13 cellular contexts compared by ENCODE assay signal in the genomic region with DNA sequence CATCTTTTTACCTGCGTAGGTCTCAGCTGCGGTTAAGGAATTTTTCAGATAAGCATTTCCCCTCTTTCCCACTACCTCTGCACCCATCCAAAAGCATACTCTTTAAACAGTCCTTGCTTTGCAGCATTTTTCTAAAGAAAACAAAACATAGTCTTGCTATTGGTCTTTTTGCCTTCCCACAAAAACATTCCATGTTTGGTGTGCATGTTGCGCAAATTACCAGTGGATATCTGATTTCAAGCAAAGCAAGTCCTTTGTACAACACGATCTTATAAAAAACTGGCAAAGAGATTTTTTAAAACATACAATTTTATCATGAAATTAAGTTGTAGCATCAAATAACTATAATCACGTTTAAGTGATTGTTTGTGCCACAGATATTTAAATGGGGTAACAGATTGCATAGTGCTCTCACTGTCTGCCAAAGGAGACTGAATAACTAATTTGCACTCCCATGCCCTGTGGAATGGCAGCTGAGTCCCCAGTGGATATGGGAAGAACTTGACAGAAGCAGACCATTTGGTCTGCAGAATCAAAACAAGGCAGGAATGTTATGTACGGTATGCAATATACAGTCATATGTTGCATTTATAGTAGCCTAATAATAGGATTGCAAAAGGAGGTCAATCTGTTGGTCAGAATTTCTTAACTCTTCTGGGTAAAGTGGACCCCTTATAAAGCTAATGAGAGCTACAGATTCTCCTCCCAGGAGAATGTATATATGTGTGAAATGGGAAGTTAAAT.
DNase-seq lines count a peak whose midpoint lies in the region; ATAC-seq and TF ChIP-seq lines count a peak whose summit lies in the region.
"Had no signal": no experiment of that assay in that cellular context is flagged by ENCODE, and none has a peak within 500 bp of the region (broad histone marks: within the 10 kb centered on the region; RNA-seq: fewer than 3 reads in every experiment).

No MANE protein-coding gene starts in this region.

- no peaks in the 10 kb centered on the region for H3K79me1 ChIP-seq in IMR-90 (ENCODE audit: low read depth in 1 of 2, low read length in 2 of 2)

- peaks cover 7% of the 10 kb centered on the region for H3K27me3 ChIP-seq in IMR-90 (ENCODE audit: control insufficient read depth, insufficient read depth, low read length)
- no peaks in the 10 kb centered on the region for H3K27me3 ChIP-seq in adrenal gland
- H3K27me3 ChIP-seq: stomach had no signal

- H3K56ac ChIP-seq in IMR-90 (ENCODE audit: extremely low read depth, insufficient read depth, low read length), result no peak overlapping the region

- H2BK5ac ChIP-seq in IMR-90 (ENCODE audit: low read depth, low read length, poor library complexity, severe bottlenecking), result no peak overlapping the region

- DNase-seq in IMR-90 (peak; percentile 8), brain pericyte (ENCODE audit: low read depth, low spot score) (peak; percentile 54), left ventricle myocardium superior (no peak), skeletal muscle cell (ENCODE audit: low read depth) (peak; percentile 95), adrenal gland (no peak)
- DNase-seq in activated T-cell treated with anti-CD3 and anti-CD28 coated beads, Interleukin-2, amount 50 U/mL, for 1 hour, result no peak
- DNase-seq: H9, NCI-H1092 treated with DMSO at 0.1 percent for 48 hours, stomach had no signal

- dilution Hi-C loops in IMR-90 (cut with HindIII; ENCODE audit: low sequenced_read_pairs, unreplicated experiment), result no loop called here

- CTCF ChIA-PET in IMR-90 (lab: Yijun Ruan, JAX), result no interaction called here

- H3K4me1 ChIP-seq in IMR-90 (ENCODE audit: control insufficient read depth, insufficient read depth, low read length) (peaks cover 3% of the 10 kb centered on the region; the same call in 1 of the 2 replicates), adrenal gland (replicated peaks in 1 of 2) (no peaks in the 10 kb centered on the region)

- BruUV-seq in IMR-90 (replicated peaks; lab: Mats Ljungman, UMichigan), result no TSS peak

- peak overlapping the region; percentile 55; the same call in 1 of the 2 replicates for H3K4me2 ChIP-seq in IMR-90 (ENCODE audit: low read depth, low read length)

- no peak overlapping the region for H3K4ac ChIP-seq in IMR-90 (ENCODE audit: low read depth, low read length)

- no peak overlapping the region for H2AK5ac ChIP-seq in IMR-90 (ENCODE audit: low read depth, low read length)

- H3K27ac ChIP-seq in IMR-90 (ENCODE audit: insufficient read depth, low read length), result no peak overlapping the region
- H3K27ac ChIP-seq in adrenal gland, result no peak overlapping the region
- H3K27ac ChIP-seq: C4-2B, SK-N-MC, stomach had no signal

- TF ChIP-seq POLR2A in IMR-90 (IDR thresholded peaks at IDR 0.05; ENCODE audit: low read depth, low read length) (no peak), adrenal gland (IDR thresholded peaks at IDR 0.05) (no peak)

- H4K8ac ChIP-seq in IMR-90 (ENCODE audit: low read depth in 2 of 2, low read length in 2 of 2), result no peak overlapping the region

- H3K4me3 ChIP-seq in IMR-90 (ENCODE audit: insufficient read depth, low read depth, low read length) (no peak overlapping the region), skeletal muscle cell (ENCODE audit: low read depth, low read length) (no peak overlapping the region), adrenal gland (no peak overlapping the region)
- H3K4me3 ChIP-seq: SK-N-MC, stomach had no signal

- TF ChIP-seq CTCF in IMR-90 (conservative IDR thresholded peaks at IDR 0.05; ENCODE audit: low read depth, low read length) (no peak), adrenal gland (IDR thresholded peaks at IDR 0.05) (no peak)

- H3K18ac ChIP-seq in IMR-90 (ENCODE audit: low read depth, low read length), result no peak overlapping the region

- no peak overlapping the region for H2BK20ac ChIP-seq in IMR-90 (ENCODE audit: low read depth, low read length)

- H3K14ac ChIP-seq in IMR-90 (replicated peaks; ENCODE audit: low read depth, low read length), result no peak overlapping the region

- no peaks in the 10 kb centered on the region for H3K36me3 ChIP-seq in IMR-90 (ENCODE audit: control insufficient read depth, insufficient read depth, low read length)
- no peaks in the 10 kb centered on the region for H3K36me3 ChIP-seq in adrenal gland (replicated peaks in 1 of 2)
- H3K36me3 ChIP-seq: stomach had no signal

- no peaks in the 10 kb centered on the region for H3K9me3 ChIP-seq in IMR-90 (ENCODE audit: control insufficient read depth, insufficient read depth, low read length)
- no peaks in the 10 kb centered on the region for H3K9me3 ChIP-seq in adrenal gland (replicated peaks in 1 of 3)
- H3K9me3 ChIP-seq: stomach had no signal

- no peak overlapping the region for H2BK120ac ChIP-seq in IMR-90 (ENCODE audit: low read depth, low read length)

- intact Hi-C loops in IMR-90 (cut with micrococcal nuclease) (no loop called here), left ventricle myocardium superior (cut with micrococcal nuclease) (no loop called here), adrenal gland (cut with DNase I) (no loop called here)

- no peak overlapping the region for H2AFZ ChIP-seq in IMR-90 (replicated peaks; ENCODE audit: low read length, poor library complexity)

- no peak overlapping the region for H3K23ac ChIP-seq in IMR-90 (ENCODE audit: low read depth, low read length)

- no peaks in the 10 kb centered on the region for H4K20me1 ChIP-seq in IMR-90 (ENCODE audit: insufficient read depth, low read length)

- peak; percentile 87 for ATAC-seq in IMR-90 (ENCODE audit: low read depth)
- ATAC-seq in left ventricle myocardium superior, result peak; percentile 46
- ATAC-seq in HG02623 (IDR thresholded peaks at IDR 0.05; ENCODE audit: unreplicated experiment), result no peak
- no peak for ATAC-seq in GM21447 (IDR thresholded peaks at IDR 0.05; ENCODE audit: unreplicated experiment)

- POLR2A ChIA-PET in IMR-90 (lab: Charles Lee; ENCODE audit: unreplicated experiment), result no interaction called here

- no peak overlapping the region for H4K5ac ChIP-seq in IMR-90 (ENCODE audit: low read depth, low read length)

- no peak overlapping the region for H2BK15ac ChIP-seq in IMR-90 (ENCODE audit: low read depth, low read length)

- WGBS in IMR-90 (ENCODE audit: extremely low coverage in 2 of 2, insufficient read length in 1 of 2), 2 experiments, result 100% methylated on average over 2 of the region's 6 CpGs; no CpG with 5 or more reads in 1 of the 2 experiments
- 55 to 67% (median 62%) methylated on average over 6 of the region's 6 CpGs for WGBS in adrenal gland, 4 donors

- in situ Hi-C loops in IMR-90 (cut with MboI; ENCODE audit: low sequenced_read_pairs), result no loop called here

- H3K9ac ChIP-seq in IMR-90 (ENCODE audit: low read depth, low read length), result no peak overlapping the region

- no peak for TF ChIP-seq RAD21 in IMR-90 (IDR thresholded peaks at IDR 0.05; ENCODE audit: low read length)

- H2AK9ac ChIP-seq in IMR-90 (replicated peaks; ENCODE audit: low read depth, low read length, poor library complexity), result no peak overlapping the region

- H3K9me1 ChIP-seq in IMR-90 (ENCODE audit: insufficient read depth, low read length), result no peaks in the 10 kb centered on the region

- no peak overlapping the region for H4K91ac ChIP-seq in IMR-90 (ENCODE audit: insufficient read depth, low read depth, low read length)

TF ChIP-seq in IMR-90, 13 proteins besides CTCF, POLR2A, EP300 and RAD21:
- TF ChIP-seq CEBPB (IDR thresholded peaks at IDR 0.05; ENCODE audit: low read depth, low read length) (peak; percentile 35; the same call in 1 of the 2 replicates), CHD1 (IDR thresholded peaks at IDR 0.05; ENCODE audit: low read depth, low read length) (no peak)
TF ChIP-seq in IMR-90: peak in this region for 1.

Comparison
In these comparisons a context has a peak if more than half of its experiments do, and no peak if none do; other contexts are left out.
1. ATAC-seq: peak in IMR-90 (single experiment) and left ventricle myocardium superior (single experiment); none in HG02623 (single experiment) and GM21447 (single experiment).
2. DNase-seq: peak in IMR-90 (single experiment), brain pericyte (single experiment) and skeletal muscle cell (single experiment); none in left ventricle myocardium superior (single experiment), activated T-cell treated with anti-CD3 and anti-CD28 coated beads, Interleukin-2, amount 50 U/mL, for 1 hour (single experiment) and adrenal gland (0 of 7).